In genomic region chr16:30996324-30996999, GRCh38 we compare ENCODE assay signal across 6 cellular contexts. TPM values are rescaled to one million over a fixed set of nuclear protein-coding genes. Genes with fewer than 3 reads are reported as not detected.
DNase-seq lines count a peak whose midpoint lies in the region; ATAC-seq, FAIRE-seq and TF ChIP-seq lines count a peak whose summit lies in the region.

No MANE protein-coding gene starts in this region.

- peak overlapping the region; percentile 83 for H3K4me3 Mint-ChIP-seq in CD4-positive, alpha-beta T cell

- H3K36me3 ChIP-seq in kidney (ENCODE audit: control insufficient read depth in 1 of 2, insufficient read depth in 2 of 2, low read length in 2 of 2): no peaks in the 10 kb centered on the region

- no peaks in the 10 kb centered on the region for H3K9me3 ChIP-seq in CD4-positive, alpha-beta T cell (ENCODE audit: control insufficient read depth, low read length)
- no peaks in the 10 kb centered on the region for H3K9me3 ChIP-seq in kidney (ENCODE audit: control insufficient read depth in 1 of 2, low read length in 2 of 2)

- DNase-seq in CD4-positive, alpha-beta T cell: no peak
- DNase-seq in RPMI7951 (ENCODE audit: low read depth) (peak; percentile 43), kidney (no peak), CD1c-positive myeloid dendritic cell (ENCODE audit: extremely low spot score) (no peak), DMS153 (lab: John Stamatoyannopoulos, UW) (no peak)

- CTCF ChIA-PET in CD4-positive, alpha-beta T cell (lab: Charles Lee): interaction anchor here (1.2 to 1.3 kb wide), 2 partner anchors 11 to 146 kb away, joined by 4 to 5 read pairs; partner anchors contain the start of gene HSD3B7

- no peak for FAIRE-seq in kidney (lab: Jason Lieb, UNC)

- H3K36me3 Mint-ChIP-seq in CD4-positive, alpha-beta T cell (ENCODE audit: low read depth): no peaks in the 10 kb centered on the region

- TF ChIP-seq CTCF in CD4-positive, alpha-beta T cell (IDR thresholded peaks at IDR 0.05): no peak
- no peak for TF ChIP-seq CTCF in kidney (IDR thresholded peaks at IDR 0.05; ENCODE audit: borderline replicate concordance, extremely low read depth, insufficient read depth)

- H3K4me1 Mint-ChIP-seq in CD4-positive, alpha-beta T cell (ENCODE audit: low read depth): peaks cover 3% of the 10 kb centered on the region

- intact Hi-C loops in CD4-positive, alpha-beta T cell (cut with DNase I, micrococcal nuclease): loop anchor here in 1 of 2 experiments (2.0 kb wide), 1 partner anchor 38 kb away; no protein-coding TSS in a partner anchor
- intact Hi-C loops in kidney (cut with DNase I): no loop called here

- peak overlapping the region; percentile 73 to 76 for H3K4me3 ChIP-seq in kidney (ENCODE audit: low read length in 2 of 2)

- H3K27me3 ChIP-seq in CD4-positive, alpha-beta T cell (ENCODE audit: control insufficient read depth, insufficient read depth, low read length): no peaks in the 10 kb centered on the region

- H3K27ac Mint-ChIP-seq in CD4-positive, alpha-beta T cell: peak overlapping the region; percentile 39

- no peak overlapping the region for H3K27ac ChIP-seq in CD4-positive, alpha-beta T cell (ENCODE audit: low read depth, low read length)
- H3K27ac ChIP-seq in kidney (ENCODE audit: low read depth in 2 of 2, low read length in 2 of 2): peak overlapping the region; percentile 30 to 74

- H3K9me3 Mint-ChIP-seq in CD4-positive, alpha-beta T cell: no peaks in the 10 kb centered on the region

- peak overlapping the region in 1 of 2 donors; percentile 77 for H3K9ac ChIP-seq in kidney (ENCODE audit: low read length in 2 of 2)

- H3K4me1 ChIP-seq in kidney (ENCODE audit: control insufficient read depth in 1 of 2, insufficient read depth in 1 of 2, low read depth in 1 of 2, low read length in 2 of 2): peaks cover 0 to 9% of the 10 kb centered on the region in 2 donors

- POLR2A ChIA-PET in CD4-positive, alpha-beta T cell (lab: Charles Lee): interaction anchor here (0.6 to 1.3 kb wide), 6 partner anchors 12 to 463 kb away, joined by 3 to 5 read pairs (median 4); partner anchors contain the start of genes ARMC5, FUS, HSD3B7 and PYCARD

- H3K27me3 Mint-ChIP-seq in CD4-positive, alpha-beta T cell: no peaks in the 10 kb centered on the region

- ATAC-seq in CD4-positive, alpha-beta T cell (ENCODE audit: poor library complexity): no peak
- ATAC-seq in GM21528 (IDR thresholded peaks at IDR 0.05; ENCODE audit: low FRiP score, unreplicated experiment): no peak

RNA-seq across cellular contexts. Expression of gene HSD3B7, which starts 11.5 kb away (rescaled TPM):
- under 1 TPM in 1 of 2 experiments, not detected in 1; 0.11 TPM for total RNA-seq in CD4-positive, alpha-beta T cell
- 10.9 and 16.3 TPM in 2 replicates for total RNA-seq in RPMI7951 (2014; rRNA removed; shearing (Covaris generic))
- total RNA-seq in kidney: 40.5 TPM
- polyA plus RNA-seq in kidney (ENCODE audit: insufficient read depth, low read depth, low replicate concordance): 24.4 TPM

RNA-seq across cellular contexts. Expression of gene STX1B, which starts 14.0 kb away (rescaled TPM):
- 1 to 10 TPM; 2.9 to 3.1 TPM for total RNA-seq in CD4-positive, alpha-beta T cell
- total RNA-seq in RPMI7951 (2014; rRNA removed; shearing (Covaris generic)): 0.29 and 0.60 TPM in 2 replicates
- total RNA-seq in kidney: 1.7 TPM
- 0.22 TPM for polyA plus RNA-seq in kidney (ENCODE audit: insufficient read depth, low read depth, low replicate concordance)

RNA-seq across cellular contexts. Expression of gene STX4, which starts 36.9 kb away (rescaled TPM):
- total RNA-seq in CD4-positive, alpha-beta T cell: 10 to 100 TPM; 54.1 to 55.2 TPM
- total RNA-seq in RPMI7951 (2014; rRNA removed; shearing (Covaris generic)): 23.1 and 23.5 TPM in 2 replicates
- total RNA-seq in kidney: 60.6 TPM
- polyA plus RNA-seq in kidney (ENCODE audit: insufficient read depth, low read depth, low replicate concordance): 61.2 TPM

RNA-seq across cellular contexts. Expression of gene SETD1A, which starts 38.9 kb away (rescaled TPM):
- total RNA-seq in CD4-positive, alpha-beta T cell: 10 to 100 TPM; 40.1 to 41.2 TPM
- total RNA-seq in RPMI7951 (2014; rRNA removed; shearing (Covaris generic)): 1.1 and 1.2 TPM in 2 replicates
- total RNA-seq in kidney: 18.8 TPM
- polyA plus RNA-seq in kidney (ENCODE audit: insufficient read depth, low read depth, low replicate concordance): 4.8 TPM

RNA-seq across cellular contexts. Expression of gene ORAI3, which starts 47.6 kb away (rescaled TPM):
- total RNA-seq in CD4-positive, alpha-beta T cell: 1 to 10 TPM; 3.0 to 4.5 TPM
- total RNA-seq in RPMI7951 (2014; rRNA removed; shearing (Covaris generic)): 28.5 and 41.6 TPM in 2 replicates
- total RNA-seq in kidney: 23.1 TPM
- 32.3 TPM for polyA plus RNA-seq in kidney (ENCODE audit: insufficient read depth, low read depth, low replicate concordance)

Comparison
In these comparisons a context has a peak if more than half of its experiments do, and no peak if none do; other contexts are left out.
1. RNA of gene HSD3B7, which starts 11.5 kb away (total RNA-seq): 40.5 TPM in kidney (single experiment) and 10.9 to 16.3 TPM in RPMI7951; 0.11 TPM in CD4-positive, alpha-beta T cell; every median in the first group is over 10 times any median in the second.